8 cellular contexts compared by ENCODE assay signal in the genomic region with DNA sequence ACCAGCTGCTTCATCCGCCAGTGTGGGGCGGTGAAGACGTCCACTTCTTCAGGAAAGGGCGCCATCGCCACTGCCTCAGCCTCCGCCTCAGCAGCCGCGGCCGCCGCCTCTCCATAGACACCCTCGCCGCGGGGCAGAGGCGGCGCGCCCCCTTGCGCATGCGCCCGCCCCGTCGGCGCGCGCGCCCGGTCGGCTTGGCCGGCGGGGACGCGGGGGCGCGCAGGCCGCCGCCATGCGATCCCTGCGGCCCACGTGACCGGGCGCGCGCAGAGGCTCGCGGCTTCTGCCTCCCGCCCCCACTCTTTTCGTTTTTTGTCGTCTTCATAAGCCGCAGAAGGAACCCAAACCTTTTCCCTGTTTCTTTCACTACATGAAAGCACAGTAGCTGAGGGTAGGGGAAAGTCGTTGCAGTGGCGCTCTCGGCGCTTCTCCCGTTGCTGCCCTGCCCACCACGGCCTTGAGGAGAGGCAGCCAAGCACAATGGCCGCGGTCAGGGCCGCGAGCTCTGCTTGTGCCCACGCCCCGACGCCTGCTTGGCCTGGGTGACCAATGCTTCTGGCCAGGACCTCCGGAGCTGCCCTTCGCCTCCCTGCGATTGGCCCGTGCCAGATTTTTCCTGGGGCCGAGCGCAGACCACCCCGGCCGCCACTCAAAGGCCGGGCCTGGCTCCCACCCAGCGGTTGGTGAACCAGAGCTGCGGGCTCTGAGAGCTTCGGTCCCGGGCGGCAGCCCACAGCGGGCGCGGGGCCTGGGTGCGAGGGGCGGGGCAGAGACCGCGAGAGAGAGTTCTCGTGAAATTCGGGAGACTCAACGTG. TPM values are rescaled to one million over a fixed set of nuclear protein-coding genes. Genes with fewer than 3 reads are reported as not detected.
DNase-seq lines count a peak whose midpoint lies in the region; ATAC-seq, FAIRE-seq and TF ChIP-seq lines count a peak whose summit lies in the region.

A gene with protein sequence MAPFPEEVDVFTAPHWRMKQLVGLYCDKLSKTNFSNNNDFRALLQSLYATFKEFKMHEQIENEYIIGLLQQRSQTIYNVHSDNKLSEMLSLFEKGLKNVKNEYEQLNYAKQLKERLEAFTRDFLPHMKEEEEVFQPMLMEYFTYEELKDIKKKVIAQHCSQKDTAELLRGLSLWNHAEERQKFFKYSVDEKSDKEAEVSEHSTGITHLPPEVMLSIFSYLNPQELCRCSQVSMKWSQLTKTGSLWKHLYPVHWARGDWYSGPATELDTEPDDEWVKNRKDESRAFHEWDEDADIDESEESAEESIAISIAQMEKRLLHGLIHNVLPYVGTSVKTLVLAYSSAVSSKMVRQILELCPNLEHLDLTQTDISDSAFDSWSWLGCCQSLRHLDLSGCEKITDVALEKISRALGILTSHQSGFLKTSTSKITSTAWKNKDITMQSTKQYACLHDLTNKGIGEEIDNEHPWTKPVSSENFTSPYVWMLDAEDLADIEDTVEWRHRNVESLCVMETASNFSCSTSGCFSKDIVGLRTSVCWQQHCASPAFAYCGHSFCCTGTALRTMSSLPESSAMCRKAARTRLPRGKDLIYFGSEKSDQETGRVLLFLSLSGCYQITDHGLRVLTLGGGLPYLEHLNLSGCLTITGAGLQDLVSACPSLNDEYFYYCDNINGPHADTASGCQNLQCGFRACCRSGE (minus strand): TSS at position 135 of the 815 bp plus-strand sequence. CDS start 70 bp downstream, at position 65.

- no peaks in the 10 kb centered on the region for H3K9me3 Mint-ChIP-seq in T-helper 1 cell treated with Interleukin-12 subunit alpha and Interleukin-12 subunit beta and Interleukin-4 antibody, amounts not matched to agents 30 μg/mL and 1 μg/mL, for 36 hours

- H3K36me3 ChIP-seq in uterus: no peaks in the 10 kb centered on the region

- intact Hi-C loops in left ventricle myocardium superior (cut with micrococcal nuclease): loop anchor here (10.0 kb wide), 1 partner anchor 171 kb away; no protein-coding TSS in a partner anchor
- intact Hi-C loops in uterus (cut with DNase I; ENCODE audit: low total_unique reads): no loop called here

- DNase-seq in GM12892 (ENCODE audit: insufficient read length): peak; percentile 87
- peak; percentile 58 for DNase-seq in NCI-H1105 (lab: John Stamatoyannopoulos, UW)
- DNase-seq in amniotic stem cell (lab: John Stamatoyannopoulos, UW): peak; percentile 64
- DNase-seq in left ventricle myocardium superior: peak; percentile 92
- peak; percentile 92 for DNase-seq in putamen (ENCODE audit: low spot score)
- peak; percentile 67 to 79 for DNase-seq in uterus

- peaks cover 38% of the 10 kb centered on the region for H3K4me1 Mint-ChIP-seq in T-helper 1 cell treated with Interleukin-12 subunit alpha and Interleukin-12 subunit beta and Interleukin-4 antibody, amounts not matched to agents 30 μg/mL and 1 μg/mL, for 36 hours (ENCODE audit: low read depth)

- H3K36me3 Mint-ChIP-seq in T-helper 1 cell treated with Interleukin-12 subunit alpha and Interleukin-12 subunit beta and Interleukin-4 antibody, amounts not matched to agents 30 μg/mL and 1 μg/mL, for 36 hours (ENCODE audit: low read depth): peaks cover 2% of the 10 kb centered on the region

- H3K4me3 Mint-ChIP-seq in T-helper 1 cell treated with Interleukin-12 subunit alpha and Interleukin-12 subunit beta and Interleukin-4 antibody, amounts not matched to agents 30 μg/mL and 1 μg/mL, for 36 hours: peak within 1 kb of the TSS; percentile 98

- peak; percentile 90 for FAIRE-seq in GM12892 (lab: Jason Lieb, UNC)

- H3K27me3 Mint-ChIP-seq in T-helper 1 cell treated with Interleukin-12 subunit alpha and Interleukin-12 subunit beta and Interleukin-4 antibody, amounts not matched to agents 30 μg/mL and 1 μg/mL, for 36 hours (ENCODE audit: low read depth): no peaks in the 10 kb centered on the region

- TF ChIP-seq CTCF in uterus (IDR thresholded peaks at IDR 0.05): peak in 2 of 4 experiments; percentile 0 to 1

- H3K4me3 ChIP-seq in uterus: peak within 1 kb of the TSS; percentile 49 to 84

- peak within 1 kb of the TSS; percentile 97 for H3K27ac Mint-ChIP-seq in T-helper 1 cell treated with Interleukin-12 subunit alpha and Interleukin-12 subunit beta and Interleukin-4 antibody, amounts not matched to agents 30 μg/mL and 1 μg/mL, for 36 hours

- peak within 1 kb of the TSS; percentile 95 to 100 for H3K27ac ChIP-seq in uterus

- H3K27me3 ChIP-seq in uterus: no peaks in the 10 kb centered on the region

- no peaks in the 10 kb centered on the region for H3K9me3 ChIP-seq in uterus

- TF ChIP-seq POLR2A in GM12892 (IDR thresholded peaks at IDR 0.05; ENCODE audit: low read depth, low read length): peak; percentile 76; the same call in 1 of the 2 replicates
- peak; percentile 85 to 91 for TF ChIP-seq POLR2A in uterus (IDR thresholded peaks at IDR 0.05)

- H3K4me1 ChIP-seq in uterus: no peaks in the 10 kb centered on the region

- ATAC-seq in HG02642 (IDR thresholded peaks at IDR 0.05; ENCODE audit: poor library complexity, unreplicated experiment): peak; percentile 78
- peak; percentile 88 for ATAC-seq in left ventricle myocardium superior

RNA-seq across cellular contexts. Expression of the gene that starts here (rescaled TPM):
- 20.0 TPM for polyA plus RNA-seq in GM12892 (2012; ENCODE audit: missing spikeins)
- total RNA-seq in left ventricle myocardium superior (101 TPM), uterus (100 to 1,000 TPM in 3 of 4 donors, 10 to 100 TPM in 1; 69.7 to 261 (median 136) TPM)

Comparison
In these comparisons a context has a peak if more than half of its experiments do, and no peak if none do; other contexts are left out.
1. Peak in every context shown above with its lines: DNase-seq, ATAC-seq, H3K4me3 ChIP-seq and H3K27ac ChIP-seq.